1 cellular context compared by ENCODE assay signal in genomic region chr1:156648496-156648895, GRCh38.
TF ChIP-seq lines count a peak whose summit lies in the region.

No MANE protein-coding gene starts in this region.

TF ChIP-seq in K562, 482 proteins besides CTCF, POLR2A, EP300 and RAD21:
- TF ChIP-seq ZC3H4 (CRISPR knock-in tag; IDR thresholded peaks at IDR 0.05; ENCODE audit: borderline replicate concordance), result 0 out of 2 replicates have a peak, but pooled peaks have one; percentile 27
- TF ChIP-seq POLR2G (IDR thresholded peaks at IDR 0.05; ENCODE audit: low read depth, low read length), result peak; percentile 52; the same call in 1 of the 2 replicates
- TF ChIP-seq CHCHD3 (CRISPR knock-in tag; IDR thresholded peaks at IDR 0.05), result no peak
- TF ChIP-seq RBFOX2 (IDR thresholded peaks at IDR 0.05; ENCODE audit: low read depth, low read length), result peak; percentile 44
